In the genomic region with DNA sequence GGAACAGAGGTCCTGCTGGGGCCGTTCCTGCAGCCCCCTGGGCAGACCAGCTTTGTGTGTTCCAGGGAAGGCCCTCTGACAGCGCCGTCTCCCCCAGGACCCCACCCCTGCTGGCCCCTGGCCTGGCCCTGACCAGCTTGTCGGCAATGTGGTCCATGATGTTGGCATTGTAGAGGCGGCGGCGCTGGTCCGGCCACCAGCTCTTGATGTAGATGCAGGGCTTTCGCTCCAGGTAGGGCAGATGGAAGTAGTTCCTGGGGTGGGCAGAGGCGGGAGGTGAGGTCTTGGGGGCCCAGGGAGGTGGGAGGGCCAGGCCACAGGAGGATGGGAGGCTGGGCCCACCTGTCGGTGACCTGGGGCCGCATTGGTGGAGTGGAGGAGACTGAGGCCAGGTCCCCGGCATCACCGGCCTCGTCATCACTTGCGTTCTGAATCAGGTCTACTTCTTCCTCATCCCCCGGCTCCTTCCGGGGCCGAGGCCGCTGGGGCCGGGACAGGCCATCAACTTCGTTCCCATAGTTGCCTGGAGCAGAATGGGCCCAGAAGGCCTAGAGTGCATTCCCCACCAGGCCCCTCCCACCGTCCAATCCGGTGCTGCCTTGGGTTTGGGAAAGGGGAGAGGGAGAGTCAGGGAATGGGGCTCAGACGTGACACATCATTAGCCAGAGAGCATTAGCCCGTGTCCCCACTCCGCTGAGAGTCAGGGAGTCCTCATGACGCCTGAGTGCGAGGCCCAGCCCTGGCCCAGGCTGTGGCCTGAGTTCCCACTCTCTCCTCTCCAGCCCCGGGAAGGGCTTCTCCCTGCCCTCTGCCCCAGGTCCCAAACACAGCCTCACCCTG, we compare ENCODE assay signal across 2 cellular contexts.
TF ChIP-seq lines count a peak whose summit lies in the region.

No MANE protein-coding gene starts in this region.

TF ChIP-seq in GM23338, 12 proteins besides CTCF, POLR2A, EP300 and RAD21 (continues in another document):
- TF ChIP-seq, protein P1, sequence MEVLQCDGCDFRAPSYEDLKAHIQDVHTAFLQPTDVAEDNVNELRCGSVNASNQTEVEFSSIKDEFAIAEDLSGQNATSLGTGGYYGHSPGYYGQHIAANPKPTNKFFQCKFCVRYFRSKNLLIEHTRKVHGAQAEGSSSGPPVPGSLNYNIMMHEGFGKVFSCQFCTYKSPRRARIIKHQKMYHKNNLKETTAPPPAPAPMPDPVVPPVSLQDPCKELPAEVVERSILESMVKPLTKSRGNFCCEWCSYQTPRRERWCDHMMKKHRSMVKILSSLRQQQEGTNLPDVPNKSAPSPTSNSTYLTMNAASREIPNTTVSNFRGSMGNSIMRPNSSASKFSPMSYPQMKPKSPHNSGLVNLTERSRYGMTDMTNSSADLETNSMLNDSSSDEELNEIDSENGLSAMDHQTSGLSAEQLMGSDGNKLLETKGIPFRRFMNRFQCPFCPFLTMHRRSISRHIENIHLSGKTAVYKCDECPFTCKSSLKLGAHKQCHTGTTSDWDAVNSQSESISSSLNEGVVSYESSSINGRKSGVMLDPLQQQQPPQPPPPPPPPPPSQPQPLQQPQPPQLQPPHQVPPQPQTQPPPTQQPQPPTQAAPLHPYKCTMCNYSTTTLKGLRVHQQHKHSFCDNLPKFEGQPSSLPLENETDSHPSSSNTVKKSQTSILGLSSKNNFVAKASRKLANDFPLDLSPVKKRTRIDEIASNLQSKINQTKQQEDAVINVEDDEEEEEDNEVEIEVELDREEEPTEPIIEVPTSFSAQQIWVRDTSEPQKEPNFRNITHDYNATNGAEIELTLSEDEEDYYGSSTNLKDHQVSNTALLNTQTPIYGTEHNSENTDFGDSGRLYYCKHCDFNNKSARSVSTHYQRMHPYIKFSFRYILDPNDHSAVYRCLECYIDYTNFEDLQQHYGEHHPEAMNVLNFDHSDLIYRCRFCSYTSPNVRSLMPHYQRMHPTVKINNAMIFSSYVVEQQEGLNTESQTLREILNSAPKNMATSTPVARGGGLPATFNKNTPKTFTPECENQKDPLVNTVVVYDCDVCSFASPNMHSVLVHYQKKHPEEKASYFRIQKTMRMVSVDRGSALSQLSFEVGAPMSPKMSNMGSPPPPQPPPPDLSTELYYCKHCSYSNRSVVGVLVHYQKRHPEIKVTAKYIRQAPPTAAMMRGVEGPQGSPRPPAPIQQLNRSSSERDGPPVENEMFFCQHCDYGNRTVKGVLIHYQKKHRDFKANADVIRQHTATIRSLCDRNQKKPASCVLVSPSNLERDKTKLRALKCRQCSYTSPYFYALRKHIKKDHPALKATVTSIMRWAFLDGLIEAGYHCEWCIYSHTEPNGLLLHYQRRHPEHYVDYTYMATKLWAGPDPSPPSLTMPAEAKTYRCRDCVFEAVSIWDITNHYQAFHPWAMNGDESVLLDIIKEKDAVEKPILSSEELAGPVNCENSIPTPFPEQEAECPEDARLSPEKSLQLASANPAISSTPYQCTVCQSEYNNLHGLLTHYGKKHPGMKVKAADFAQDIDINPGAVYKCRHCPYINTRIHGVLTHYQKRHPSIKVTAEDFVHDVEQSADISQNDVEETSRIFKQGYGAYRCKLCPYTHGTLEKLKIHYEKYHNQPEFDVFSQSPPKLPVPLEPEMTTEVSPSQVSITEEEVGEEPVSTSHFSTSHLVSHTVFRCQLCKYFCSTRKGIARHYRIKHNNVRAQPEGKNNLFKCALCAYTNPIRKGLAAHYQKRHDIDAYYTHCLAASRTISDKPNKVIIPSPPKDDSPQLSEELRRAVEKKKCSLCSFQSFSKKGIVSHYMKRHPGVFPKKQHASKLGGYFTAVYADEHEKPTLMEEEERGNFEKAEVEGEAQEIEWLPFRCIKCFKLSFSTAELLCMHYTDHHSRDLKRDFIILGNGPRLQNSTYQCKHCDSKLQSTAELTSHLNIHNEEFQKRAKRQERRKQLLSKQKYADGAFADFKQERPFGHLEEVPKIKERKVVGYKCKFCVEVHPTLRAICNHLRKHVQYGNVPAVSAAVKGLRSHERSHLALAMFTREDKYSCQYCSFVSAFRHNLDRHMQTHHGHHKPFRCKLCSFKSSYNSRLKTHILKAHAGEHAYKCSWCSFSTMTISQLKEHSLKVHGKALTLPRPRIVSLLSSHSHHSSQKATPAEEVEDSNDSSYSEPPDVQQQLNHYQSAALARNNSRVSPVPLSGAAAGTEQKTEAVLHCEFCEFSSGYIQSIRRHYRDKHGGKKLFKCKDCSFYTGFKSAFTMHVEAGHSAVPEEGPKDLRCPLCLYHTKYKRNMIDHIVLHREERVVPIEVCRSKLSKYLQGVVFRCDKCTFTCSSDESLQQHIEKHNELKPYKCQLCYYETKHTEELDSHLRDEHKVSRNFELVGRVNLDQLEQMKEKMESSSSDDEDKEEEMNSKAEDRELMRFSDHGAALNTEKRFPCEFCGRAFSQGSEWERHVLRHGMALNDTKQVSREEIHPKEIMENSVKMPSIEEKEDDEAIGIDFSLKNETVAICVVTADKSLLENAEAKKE (CRISPR knock-in tag; IDR thresholded peaks at IDR 0.05) = no peak
- TF ChIP-seq, protein P2, sequence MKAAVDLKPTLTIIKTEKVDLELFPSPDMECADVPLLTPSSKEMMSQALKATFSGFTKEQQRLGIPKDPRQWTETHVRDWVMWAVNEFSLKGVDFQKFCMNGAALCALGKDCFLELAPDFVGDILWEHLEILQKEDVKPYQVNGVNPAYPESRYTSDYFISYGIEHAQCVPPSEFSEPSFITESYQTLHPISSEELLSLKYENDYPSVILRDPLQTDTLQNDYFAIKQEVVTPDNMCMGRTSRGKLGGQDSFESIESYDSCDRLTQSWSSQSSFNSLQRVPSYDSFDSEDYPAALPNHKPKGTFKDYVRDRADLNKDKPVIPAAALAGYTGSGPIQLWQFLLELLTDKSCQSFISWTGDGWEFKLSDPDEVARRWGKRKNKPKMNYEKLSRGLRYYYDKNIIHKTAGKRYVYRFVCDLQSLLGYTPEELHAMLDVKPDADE (IDR thresholded peaks at IDR 0.05) = no peak
- TF ChIP-seq CREB1 (CRISPR knock-in tag; IDR thresholded peaks at IDR 0.05; ENCODE audit: low read depth) = no peak
- TF ChIP-seq EZH2 (IDR thresholded peaks at IDR 0.05; ENCODE audit: low read depth, unreplicated experiment) = no peak
- no peak for TF ChIP-seq JUNB (IDR thresholded peaks at IDR 0.05; ENCODE audit: unreplicated experiment)
- TF ChIP-seq NANOG (IDR thresholded peaks at IDR 0.05; ENCODE audit: borderline replicate concordance) = no peak
- TF ChIP-seq EZH2phosphoT487 (IDR thresholded peaks at IDR 0.05; ENCODE audit: unreplicated experiment) = no peak
- no peak for TF ChIP-seq ZNF114 (CRISPR knock-in tag; IDR thresholded peaks at IDR 0.05)

TF ChIP-seq in WTC11, 78 proteins besides CTCF, POLR2A, EP300 and RAD21:
- TF ChIP-seq TP53 (CRISPR knock-in tag; IDR thresholded peaks at IDR 0.05) (no peak), ZNF423 (CRISPR knock-in tag; IDR thresholded peaks at IDR 0.05) (no peak), JAZF1 (CRISPR knock-in tag; IDR thresholded peaks at IDR 0.05) (no peak), ZNF263 (CRISPR knock-in tag; IDR thresholded peaks at IDR 0.05; ENCODE audit: low read depth) (no peak), EMX1 (CRISPR knock-in tag; IDR thresholded peaks at IDR 0.05) (no peak), GABPB1 (CRISPR knock-in tag; IDR thresholded peaks at IDR 0.05) (no peak), ZNF138 (CRISPR knock-in tag; conservative IDR thresholded peaks at IDR 0.05) (no peak), TCF7 (CRISPR knock-in tag; IDR thresholded peaks at IDR 0.05; ENCODE audit: low read depth) (no peak), NFE2L1 (CRISPR knock-in tag; IDR thresholded peaks at IDR 0.05) (no peak), SP1 (CRISPR knock-in tag; conservative IDR thresholded peaks at IDR 0.05) (no peak), OVOL2 (CRISPR knock-in tag; IDR thresholded peaks at IDR 0.05; ENCODE audit: borderline replicate concordance) (no peak), ETV6 (CRISPR knock-in tag; IDR thresholded peaks at IDR 0.05) (no peak), ESRRA (CRISPR knock-in tag; IDR thresholded peaks at IDR 0.05; ENCODE audit: borderline replicate concordance) (no peak)
- TF ChIP-seq, protein P3, sequence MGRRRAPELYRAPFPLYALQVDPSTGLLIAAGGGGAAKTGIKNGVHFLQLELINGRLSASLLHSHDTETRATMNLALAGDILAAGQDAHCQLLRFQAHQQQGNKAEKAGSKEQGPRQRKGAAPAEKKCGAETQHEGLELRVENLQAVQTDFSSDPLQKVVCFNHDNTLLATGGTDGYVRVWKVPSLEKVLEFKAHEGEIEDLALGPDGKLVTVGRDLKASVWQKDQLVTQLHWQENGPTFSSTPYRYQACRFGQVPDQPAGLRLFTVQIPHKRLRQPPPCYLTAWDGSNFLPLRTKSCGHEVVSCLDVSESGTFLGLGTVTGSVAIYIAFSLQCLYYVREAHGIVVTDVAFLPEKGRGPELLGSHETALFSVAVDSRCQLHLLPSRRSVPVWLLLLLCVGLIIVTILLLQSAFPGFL (CRISPR knock-in tag; IDR thresholded peaks at IDR 0.05; ENCODE audit: borderline replicate concordance) = no peak
- TF ChIP-seq, protein P4, sequence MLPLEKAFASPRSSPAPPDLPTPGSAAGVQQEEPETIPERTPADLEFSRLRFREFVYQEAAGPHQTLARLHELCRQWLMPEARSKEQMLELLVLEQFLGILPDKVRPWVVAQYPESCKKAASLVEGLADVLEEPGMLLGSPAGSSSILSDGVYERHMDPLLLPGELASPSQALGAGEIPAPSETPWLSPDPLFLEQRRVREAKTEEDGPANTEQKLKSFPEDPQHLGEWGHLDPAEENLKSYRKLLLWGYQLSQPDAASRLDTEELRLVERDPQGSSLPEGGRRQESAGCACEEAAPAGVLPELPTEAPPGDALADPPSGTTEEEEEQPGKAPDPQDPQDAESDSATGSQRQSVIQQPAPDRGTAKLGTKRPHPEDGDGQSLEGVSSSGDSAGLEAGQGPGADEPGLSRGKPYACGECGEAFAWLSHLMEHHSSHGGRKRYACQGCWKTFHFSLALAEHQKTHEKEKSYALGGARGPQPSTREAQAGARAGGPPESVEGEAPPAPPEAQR (CRISPR knock-in tag; IDR thresholded peaks at IDR 0.05) = no peak
- TF ChIP-seq, protein P5, sequence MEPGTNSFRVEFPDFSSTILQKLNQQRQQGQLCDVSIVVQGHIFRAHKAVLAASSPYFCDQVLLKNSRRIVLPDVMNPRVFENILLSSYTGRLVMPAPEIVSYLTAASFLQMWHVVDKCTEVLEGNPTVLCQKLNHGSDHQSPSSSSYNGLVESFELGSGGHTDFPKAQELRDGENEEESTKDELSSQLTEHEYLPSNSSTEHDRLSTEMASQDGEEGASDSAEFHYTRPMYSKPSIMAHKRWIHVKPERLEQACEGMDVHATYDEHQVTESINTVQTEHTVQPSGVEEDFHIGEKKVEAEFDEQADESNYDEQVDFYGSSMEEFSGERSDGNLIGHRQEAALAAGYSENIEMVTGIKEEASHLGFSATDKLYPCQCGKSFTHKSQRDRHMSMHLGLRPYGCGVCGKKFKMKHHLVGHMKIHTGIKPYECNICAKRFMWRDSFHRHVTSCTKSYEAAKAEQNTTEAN (CRISPR knock-in tag; IDR thresholded peaks at IDR 0.05) = no peak
- TF ChIP-seq, protein P6, sequence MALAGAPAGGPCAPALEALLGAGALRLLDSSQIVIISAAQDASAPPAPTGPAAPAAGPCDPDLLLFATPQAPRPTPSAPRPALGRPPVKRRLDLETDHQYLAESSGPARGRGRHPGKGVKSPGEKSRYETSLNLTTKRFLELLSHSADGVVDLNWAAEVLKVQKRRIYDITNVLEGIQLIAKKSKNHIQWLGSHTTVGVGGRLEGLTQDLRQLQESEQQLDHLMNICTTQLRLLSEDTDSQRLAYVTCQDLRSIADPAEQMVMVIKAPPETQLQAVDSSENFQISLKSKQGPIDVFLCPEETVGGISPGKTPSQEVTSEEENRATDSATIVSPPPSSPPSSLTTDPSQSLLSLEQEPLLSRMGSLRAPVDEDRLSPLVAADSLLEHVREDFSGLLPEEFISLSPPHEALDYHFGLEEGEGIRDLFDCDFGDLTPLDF (CRISPR knock-in tag; IDR thresholded peaks at IDR 0.05) = no peak
- TF ChIP-seq, protein P7, sequence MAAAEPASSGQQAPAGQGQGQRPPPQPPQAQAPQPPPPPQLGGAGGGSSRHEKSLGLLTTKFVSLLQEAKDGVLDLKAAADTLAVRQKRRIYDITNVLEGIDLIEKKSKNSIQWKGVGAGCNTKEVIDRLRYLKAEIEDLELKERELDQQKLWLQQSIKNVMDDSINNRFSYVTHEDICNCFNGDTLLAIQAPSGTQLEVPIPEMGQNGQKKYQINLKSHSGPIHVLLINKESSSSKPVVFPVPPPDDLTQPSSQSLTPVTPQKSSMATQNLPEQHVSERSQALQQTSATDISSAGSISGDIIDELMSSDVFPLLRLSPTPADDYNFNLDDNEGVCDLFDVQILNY (CRISPR knock-in tag; IDR thresholded peaks at IDR 0.05) = no peak
- TF ChIP-seq, protein P8, sequence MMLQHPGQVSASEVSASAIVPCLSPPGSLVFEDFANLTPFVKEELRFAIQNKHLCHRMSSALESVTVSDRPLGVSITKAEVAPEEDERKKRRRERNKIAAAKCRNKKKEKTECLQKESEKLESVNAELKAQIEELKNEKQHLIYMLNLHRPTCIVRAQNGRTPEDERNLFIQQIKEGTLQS (CRISPR knock-in tag; conservative IDR thresholded peaks at IDR 0.05) = no peak
